In genomic region chr17:56913000-56913866, GRCh38 we compare ENCODE assay signal across 1 cellular context.
TF ChIP-seq lines count a peak whose summit lies in the region.

No MANE protein-coding gene starts in this region.

TF ChIP-seq in GM12878, 131 proteins besides CTCF, POLR2A, EP300 and RAD21 (continued from another document):
- TF ChIP-seq ATF2 (IDR thresholded peaks at IDR 0.05; ENCODE audit: low read length) (no peak), PRDM15 (CRISPR knock-in tag; IDR thresholded peaks at IDR 0.05) (no peak), CEBPZ (IDR thresholded peaks at IDR 0.05; ENCODE audit: low read depth, low read length) (no peak), TAF1 (IDR thresholded peaks at IDR 0.05; ENCODE audit: borderline replicate concordance, low read depth, low read length) (no peak), ATF3 (IDR thresholded peaks at IDR 0.05; ENCODE audit: borderline replicate concordance, extremely low read depth, low read depth, low read length) (no peak), POU2F2 (IDR thresholded peaks at IDR 0.05; ENCODE audit: borderline replicate concordance, low read depth, low read length) (no peak), SPI1 (IDR thresholded peaks at IDR 0.05; ENCODE audit: borderline replicate concordance, insufficient read depth, low read depth, low read length) (no peak)
